ENCODE assay signal across 28 cellular contexts in genomic region chr10:53166325-53166724, GRCh38.
"Had no signal": no experiment of that assay in that cellular context is flagged by ENCODE, and none has a peak within 500 bp of the region (broad histone marks: within the 10 kb centered on the region; RNA-seq: fewer than 3 reads in every experiment).

No MANE protein-coding gene starts in this region.

- H3K4me3 ChIP-seq: coronary artery, dorsolateral prefrontal cortex, heart left ventricle had no signal

- H3K9me3 ChIP-seq: heart left ventricle had no signal

- ATAC-seq: activated CD4-positive, alpha-beta T cell treated with anti-CD3 and anti-CD28 coated beads for 36 hours; activated CD8-positive, alpha-beta memory T cell treated with anti-CD3 and anti-CD28 coated beads, Interleukin-2, amount 10 ng/mL, durations not matched to agents 7 days and 5 days; activated CD8-positive, alpha-beta T cell treated with anti-CD3 and anti-CD28 coated beads, Interleukin-2, amount 10 ng/mL, durations not matched to agents 7 days and 5 days; activated T-cell treated with anti-CD3 and anti-CD28 coated beads, Interleukin-2, amount 50 U/mL, for 72 hours; esophagus mucosa; heart left ventricle had no signal

- H3K4me1 ChIP-seq: heart left ventricle had no signal

- FAIRE-seq: astrocyte, bronchial epithelial cell, frontal cortex had no signal

- H3K27ac ChIP-seq: brain microvascular endothelial cell, coronary artery, dorsolateral prefrontal cortex, heart left ventricle had no signal

- DNase-seq: activated CD4-positive, alpha-beta memory T cell treated with anti-CD3 and anti-CD28 coated beads for 36 hours; activated CD4-positive, alpha-beta T cell treated with anti-CD3 and anti-CD28 coated beads for 36 hours; activated CD4-positive, alpha-beta T cell treated with anti-CD3 and anti-CD28 coated beads, Interleukin-2, amount 10 ng/mL, durations not matched to agents 24 days and 14 days; activated CD4-positive, CD25-positive, alpha-beta regulatory T cell; activated CD4-positive, CD25-positive, alpha-beta regulatory T cell treated with anti-CD3 and anti-CD28 coated beads, Interleukin-2, amount 50 U/mL, for 72 hours; activated CD8-positive, alpha-beta memory T cell treated with anti-CD3 and anti-CD28 coated beads, Interleukin-2, amount 10 ng/mL, durations not matched to agents 7 days and 5 days; activated CD8-positive, alpha-beta memory T cell treated with anti-CD3 and anti-CD28 coated beads, Interleukin-2, amount 50 U/mL, for 4 hours; activated CD8-positive, alpha-beta T cell treated with anti-CD3 and anti-CD28 coated beads, Interleukin-2, amount 10 ng/mL, durations not matched to agents 7 days and 5 days; activated gamma-delta T cell; activated naive CD4-positive, alpha-beta T cell treated with anti-CD3 and anti-CD28 coated beads, Interleukin-2, amount 50 U/mL, for 16 hours; activated naive CD4-positive, alpha-beta T cell treated with Interleukin-2 at 50 U/mL for 16 hours; activated T-cell treated with anti-CD3 and anti-CD28 coated beads, Interleukin-2, amount 50 U/mL, for 1 hour; activated T-cell treated with anti-CD3 and anti-CD28 coated beads, Interleukin-2, amount 50 U/mL, for 72 hours; amniotic stem cell; anterior cingulate cortex; brain microvascular endothelial cell; dorsolateral prefrontal cortex; effector memory CD4-positive, alpha-beta T cell; endodermal cell; foreskin fibroblast; glutamatergic neuron; heart left ventricle; T-helper 2 cell had no signal

- H3K27me3 ChIP-seq: brain microvascular endothelial cell, dorsolateral prefrontal cortex, heart left ventricle had no signal

- H3K36me3 ChIP-seq: brain microvascular endothelial cell, heart left ventricle had no signal
